9 cellular contexts compared by ENCODE assay signal in genomic region chr6:2857185-2857579, GRCh38. TPM values are rescaled to one million over a fixed set of nuclear protein-coding genes. Genes with fewer than 3 reads are reported as not detected.
A peak's percentile ranks its signal among the peaks of the same experiment; 100 is the strongest.
DNase-seq lines count a peak whose midpoint lies in the region; ATAC-seq and TF ChIP-seq lines count a peak whose summit lies in the region.
"Had no signal": no experiment of that assay in that cellular context is flagged by ENCODE, and none has a peak within 500 bp of the region (broad histone marks: within the 10 kb centered on the region; RNA-seq: fewer than 3 reads in every experiment).

No MANE protein-coding gene starts in this region.

- POLR2A ChIA-PET in CD4-positive, alpha-beta T cell (lab: Charles Lee): interaction anchor here (0.6 to 3.0 kb wide), 14 partner anchors 8 to 206 kb away, joined by 3 to 37 read pairs (median 22); partner anchors contain the start of genes SERPINB1, SERPINB9 and WRNIP1

- no peaks in the 10 kb centered on the region for H3K9me3 Mint-ChIP-seq in CD4-positive, alpha-beta T cell
- peaks cover 9% of the 10 kb centered on the region for H3K9me3 Mint-ChIP-seq in dendritic cell treated with granulocyte-macrophage colony-stimulating factor and Interleukin-4, amounts not matched to agents 40 ng/mL and 50 ng/mL, for 4 days
- peaks cover 3% of the 10 kb centered on the region for H3K9me3 Mint-ChIP-seq in neural progenitor cell

- no peaks in the 10 kb centered on the region for H3K27me3 Mint-ChIP-seq in CD4-positive, alpha-beta T cell
- no peaks in the 10 kb centered on the region for H3K27me3 Mint-ChIP-seq in dendritic cell treated with granulocyte-macrophage colony-stimulating factor and Interleukin-4, amounts not matched to agents 40 ng/mL and 50 ng/mL, for 4 days
- H3K27me3 Mint-ChIP-seq in neural progenitor cell (ENCODE audit: insufficient read depth, low read depth): peaks cover 2% of the 10 kb centered on the region

- TF ChIP-seq CTCF in CD4-positive, alpha-beta T cell (IDR thresholded peaks at IDR 0.05): no peak
- TF ChIP-seq CTCF in OCI-LY1 (IDR thresholded peaks at IDR 0.05; ENCODE audit: low read length): no peak
- TF ChIP-seq CTCF in neural progenitor cell (IDR thresholded peaks at IDR 0.05): no peak

- H3K4me1 ChIP-seq in OCI-LY1 (ENCODE audit: insufficient read depth, low read length, severe bottlenecking) (peaks cover 64% of the 10 kb centered on the region), neural progenitor cell (peaks cover 23% of the 10 kb centered on the region)

- peak overlapping the region; percentile 63; the same call in 1 of the 2 replicates for H3K4me2 ChIP-seq in OCI-LY1 (ENCODE audit: low read length)
- no peak overlapping the region for H3K4me2 ChIP-seq in neural progenitor cell

- H3K79me2 ChIP-seq in OCI-LY1 (ENCODE audit: insufficient read depth, low read length) (no peaks in the 10 kb centered on the region), neural progenitor cell (ENCODE audit: low read depth) (no peaks in the 10 kb centered on the region)

- H3K9me2 ChIP-seq in OCI-LY1 (ENCODE audit: low read depth, low read length): no peaks in the 10 kb centered on the region

- H3K27me3 ChIP-seq in CD4-positive, alpha-beta T cell (ENCODE audit: control insufficient read depth, insufficient read depth, low read length): no peaks in the 10 kb centered on the region
- no peaks in the 10 kb centered on the region for H3K27me3 ChIP-seq in OCI-LY1 (ENCODE audit: insufficient read depth, low read length)
- no peaks in the 10 kb centered on the region for H3K27me3 ChIP-seq in neural progenitor cell

- H4K20me1 ChIP-seq in OCI-LY1 (ENCODE audit: insufficient read depth, low read length) (no peaks in the 10 kb centered on the region), neural progenitor cell (ENCODE audit: low read depth) (no peaks in the 10 kb centered on the region)

- no peaks in the 10 kb centered on the region for H3K36me3 ChIP-seq in OCI-LY1 (ENCODE audit: insufficient read depth, low read length)
- H3K36me3 ChIP-seq in neural progenitor cell: no peaks in the 10 kb centered on the region

- peaks cover 89% of the 10 kb centered on the region for H3K4me1 Mint-ChIP-seq in CD4-positive, alpha-beta T cell (ENCODE audit: low read depth)
- peaks cover 74% of the 10 kb centered on the region for H3K4me1 Mint-ChIP-seq in dendritic cell treated with granulocyte-macrophage colony-stimulating factor and Interleukin-4, amounts not matched to agents 40 ng/mL and 50 ng/mL, for 4 days (ENCODE audit: low read depth)
- peaks cover 52% of the 10 kb centered on the region for H3K4me1 Mint-ChIP-seq in neural progenitor cell

- H3K9ac ChIP-seq in OCI-LY1 (ENCODE audit: low read length) (peak overlapping the region; percentile 68), neural progenitor cell (no peak overlapping the region)

- no peak for ATAC-seq in CD4-positive, alpha-beta T cell (ENCODE audit: poor library complexity)
- ATAC-seq in GM21447 (IDR thresholded peaks at IDR 0.05; ENCODE audit: unreplicated experiment) (no peak), GM21825 (IDR thresholded peaks at IDR 0.05; ENCODE audit: unreplicated experiment) (no peak)

- H3K4me3 Mint-ChIP-seq in CD4-positive, alpha-beta T cell: peak overlapping the region; percentile 81
- H3K4me3 Mint-ChIP-seq in dendritic cell treated with granulocyte-macrophage colony-stimulating factor and Interleukin-4, amounts not matched to agents 40 ng/mL and 50 ng/mL, for 4 days: no peak overlapping the region
- no peak overlapping the region for H3K4me3 Mint-ChIP-seq in neural progenitor cell

- peak overlapping the region; percentile 91 for H3K27ac ChIP-seq in CD4-positive, alpha-beta T cell (ENCODE audit: low read depth, low read length)
- H3K27ac ChIP-seq in OCI-LY1 (ENCODE audit: low read depth, low read length, poor library complexity, severe bottlenecking) (peak overlapping the region; percentile 91), neural progenitor cell (no peak overlapping the region)

- peak overlapping the region; percentile 42 for H3K4me3 ChIP-seq in OCI-LY1 (ENCODE audit: low read depth, low read length, poor library complexity, severe bottlenecking)
- no peak overlapping the region for H3K4me3 ChIP-seq in neural progenitor cell

- CTCF ChIA-PET in CD4-positive, alpha-beta T cell (lab: Charles Lee): interaction anchor here (1.1 to 2.5 kb wide), 5 partner anchors 11 to 144 kb away, joined by 3 to 9 read pairs (median 6); no protein-coding TSS in a partner anchor

- H2AFZ ChIP-seq in OCI-LY1 (ENCODE audit: low read length): 0 out of 2 replicates have a peak overlapping the region, but pooled peaks have one; percentile 9
- H2AFZ ChIP-seq in neural progenitor cell (replicated peaks): no peak overlapping the region

- peak overlapping the region; percentile 94 for H3K27ac Mint-ChIP-seq in CD4-positive, alpha-beta T cell
- peak overlapping the region; percentile 89 for H3K27ac Mint-ChIP-seq in dendritic cell treated with granulocyte-macrophage colony-stimulating factor and Interleukin-4, amounts not matched to agents 40 ng/mL and 50 ng/mL, for 4 days
- H3K27ac Mint-ChIP-seq in neural progenitor cell: peak overlapping the region; percentile 84

- H3K9me3 ChIP-seq in CD4-positive, alpha-beta T cell (ENCODE audit: control insufficient read depth, low read length): no peaks in the 10 kb centered on the region
- H3K9me3 ChIP-seq in OCI-LY1 (ENCODE audit: low read length) (no peaks in the 10 kb centered on the region), neural progenitor cell (ENCODE audit: low read depth) (no peaks in the 10 kb centered on the region)

- H3F3A ChIP-seq in OCI-LY1 (ENCODE audit: insufficient read depth, low read length) (peaks cover 5% of the 10 kb centered on the region), neural progenitor cell (ENCODE audit: low read depth) (peaks cover 3% of the 10 kb centered on the region)

- no peaks in the 10 kb centered on the region for H3K36me3 Mint-ChIP-seq in CD4-positive, alpha-beta T cell (ENCODE audit: low read depth)
- no peaks in the 10 kb centered on the region for H3K36me3 Mint-ChIP-seq in dendritic cell treated with granulocyte-macrophage colony-stimulating factor and Interleukin-4, amounts not matched to agents 40 ng/mL and 50 ng/mL, for 4 days (ENCODE audit: low read depth)
- no peaks in the 10 kb centered on the region for H3K36me3 Mint-ChIP-seq in neural progenitor cell

- DNase-seq in CD4-positive, alpha-beta T cell: no peak
- DNase-seq in neural progenitor cell (ENCODE audit: low spot score): no peak
- no peak for DNase-seq in AG08396 (ENCODE audit: low spot score)
- DNase-seq in NCI-H128 (lab: John Stamatoyannopoulos, UW; ENCODE audit: unreplicated experiment): no peak
- DNase-seq: NCI-H187 had no signal

- intact Hi-C loops in CD4-positive, alpha-beta T cell (cut with DNase I, micrococcal nuclease): loop anchor here in 1 of 2 experiments (5.0 kb wide), 1 partner anchor 35 kb away; no protein-coding TSS in a partner anchor
- intact Hi-C loops in dendritic cell treated with granulocyte-macrophage colony-stimulating factor and Interleukin-4, amounts not matched to agents 40 ng/mL and 50 ng/mL, for 4 days (cut with micrococcal nuclease): no loop called here

RNA-seq across cellular contexts. Expression of gene SERPINB1, which starts 15.5 kb away (rescaled TPM):
- total RNA-seq in CD4-positive, alpha-beta T cell: 10 to 100 TPM; 58.3 to 58.4 TPM
- total RNA-seq in neural progenitor cell (ENCODE audit: low replicate concordance): 9.4 and 14.5 TPM in 2 replicates

RNA-seq across cellular contexts. Expression of gene SERPINB9, which starts 45.9 kb away (rescaled TPM):
- total RNA-seq in CD4-positive, alpha-beta T cell: 10 to 100 TPM; 25.8 to 27.4 TPM
- 0.59 and 0.94 TPM in 2 replicates for total RNA-seq in neural progenitor cell (ENCODE audit: low replicate concordance)

Comparison
In these comparisons a context has a peak if more than half of its experiments do, and no peak if none do; other contexts are left out.
1. RNA of gene SERPINB9, which starts 45.9 kb away (total RNA-seq): 25.8 to 27.4 TPM in CD4-positive, alpha-beta T cell; 0.59 to 0.94 TPM in neural progenitor cell; every median in the first group is over 10 times any median in the second.
2. Peak in every context shown above with its lines, with median percentiles within 50 percentile points of each other: H3K27ac Mint-ChIP-seq.